9 cellular contexts compared by ENCODE assay signal in the genomic region with DNA sequence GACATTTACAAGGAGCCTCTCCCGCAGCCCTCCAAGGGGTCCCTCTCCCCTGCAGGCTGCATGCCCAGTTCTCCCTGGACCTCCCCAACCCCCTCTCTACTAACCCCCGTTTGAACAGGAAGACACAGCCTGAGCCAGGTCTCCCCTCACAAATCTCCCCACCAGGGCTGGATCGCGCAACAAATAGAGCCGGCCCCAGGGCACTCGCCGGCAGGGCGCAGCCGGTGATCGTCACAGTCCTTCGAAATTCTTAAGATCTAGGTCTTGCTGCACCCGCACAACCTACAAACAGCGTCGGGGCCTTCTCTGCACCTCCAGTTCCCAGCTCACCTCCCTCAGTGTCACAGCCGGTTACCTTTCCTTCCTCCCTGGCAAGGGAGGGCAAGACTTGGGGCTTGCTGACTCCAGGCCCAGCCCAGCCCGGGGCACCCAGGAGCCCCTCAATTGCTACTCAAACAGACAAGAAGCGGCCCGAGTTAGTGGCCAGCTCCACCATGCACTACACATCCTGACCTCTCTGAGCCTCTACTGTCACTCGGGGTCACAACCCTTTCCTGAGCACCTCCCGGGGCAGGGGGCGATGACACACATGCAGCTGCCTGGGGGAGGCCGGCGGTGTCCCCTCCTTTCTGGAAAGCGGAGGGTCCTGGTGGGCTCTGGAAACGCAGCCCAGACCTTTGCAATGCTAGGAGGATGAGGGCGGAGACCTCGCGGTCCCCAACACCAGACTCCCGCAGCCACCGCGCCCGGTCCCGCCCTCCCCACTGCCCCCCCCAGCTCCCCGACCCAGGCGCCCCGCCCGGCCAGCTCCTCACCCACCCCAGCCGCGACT. TPM values are rescaled to one million over a fixed set of nuclear protein-coding genes. Genes with fewer than 3 reads are reported as not detected.
DNase-seq lines count a peak whose midpoint lies in the region; ATAC-seq and TF ChIP-seq lines count a peak whose summit lies in the region.
"Not testable (repeated sequence)": the region's sequence is repeated elsewhere in the genome, so short reads cannot be mapped to it uniquely, and the experiment has no call there.
"Had no signal": no experiment of that assay in that cellular context is flagged by ENCODE, and none has a peak within 500 bp of the region (broad histone marks: within the 10 kb centered on the region; RNA-seq: fewer than 3 reads in every experiment).

A gene (plus strand): TSS at position 814 of the 832 bp plus-strand sequence. CDS start 63 bp downstream, outside the sequence.

- not testable (repeated sequence) for H3K79me1 ChIP-seq in trophoblast cell (ENCODE audit: low read length)

- H3K4me1 ChIP-seq in CD8-positive, alpha-beta T cell (ENCODE audit: insufficient read depth, low read length); HUES64 (ENCODE audit: insufficient read depth, low read length); breast epithelium; hepatocyte (ENCODE audit: insufficient read depth); trophoblast cell (ENCODE audit: control insufficient read depth in 1 of 2, insufficient read depth in 2 of 2, low read length in 2 of 2): not testable (repeated sequence)

- H3K27me3 ChIP-seq in CD8-positive, alpha-beta T cell (ENCODE audit: insufficient read depth, low read length); breast epithelium; hepatocyte; trophoblast cell (ENCODE audit: insufficient read depth, low read length): not testable (repeated sequence)
- peaks cover 21% of the 10 kb centered on the region for H3K27me3 ChIP-seq in HUES64 (ENCODE audit: insufficient read depth, low read length)

- ATAC-seq in CD8-positive, alpha-beta T cell: peak; percentile 61
- ATAC-seq in activated CD8-positive, alpha-beta T cell treated with anti-CD3 and anti-CD28 coated beads for 36 hours: peak; percentile 59
- ATAC-seq in stimulated activated memory B cell treated with anti-CD40 and anti-IgM and Interleukin-4, amounts not matched to agents 10 μg/mL and 1 μg/mL and 100 μg/mL, for 72 hours: peak; percentile 3

- not testable (repeated sequence) for TF ChIP-seq CTCF in CD8-positive, alpha-beta T cell (IDR thresholded peaks at IDR 0.05); activated CD8-positive, alpha-beta T cell treated with anti-CD3 and anti-CD28 coated beads for 36 hours (IDR thresholded peaks at IDR 0.05); breast epithelium (IDR thresholded peaks at IDR 0.05); hepatocyte (IDR thresholded peaks at IDR 0.05; ENCODE audit: poor library complexity); mesothelial cell of epicardium (IDR thresholded peaks at IDR 0.05; ENCODE audit: unreplicated experiment)

- H4K8ac ChIP-seq in trophoblast cell (ENCODE audit: low read depth, low read length): peak within 1 kb of the TSS; percentile 28

- H2AFZ ChIP-seq in hepatocyte: not testable (repeated sequence)
- peak within 1 kb of the TSS; percentile 63 for H2AFZ ChIP-seq in trophoblast cell (ENCODE audit: insufficient read depth, low read length, poor library complexity)

- not testable (repeated sequence) for H4K91ac ChIP-seq in trophoblast cell (ENCODE audit: low read depth, low read length)

- not testable (repeated sequence) for H3K23ac ChIP-seq in trophoblast cell (ENCODE audit: low read length)

- not testable (repeated sequence) for H4K12ac ChIP-seq in trophoblast cell (ENCODE audit: low read depth, low read length)

- not testable (repeated sequence) for H3K36me3 ChIP-seq in CD8-positive, alpha-beta T cell (ENCODE audit: insufficient read depth, low read length); HUES64 (ENCODE audit: insufficient read depth, low read length); breast epithelium; hepatocyte (replicated peaks; ENCODE audit: insufficient read depth, low read depth); trophoblast cell (ENCODE audit: control insufficient read depth in 1 of 2, insufficient read depth in 2 of 2, low read length in 2 of 2)

- H3K36me3 Mint-ChIP-seq in CD8-positive, alpha-beta T cell; activated CD8-positive, alpha-beta T cell treated with anti-CD3 and anti-CD28 coated beads for 36 hours (ENCODE audit: low read depth); mesothelial cell of epicardium; stimulated activated memory B cell treated with anti-CD40 and anti-IgM and Interleukin-4, amounts not matched to agents 10 μg/mL and 1 μg/mL and 100 μg/mL, for 72 hours: not testable (repeated sequence)

- not testable (repeated sequence) for H3K14ac ChIP-seq in trophoblast cell (ENCODE audit: low read length)

- not testable (repeated sequence) for H3K79me2 ChIP-seq in hepatocyte; trophoblast cell (ENCODE audit: control insufficient read depth, insufficient read depth, low read length, poor library complexity)

- not testable (repeated sequence) for H3K4me1 Mint-ChIP-seq in CD8-positive, alpha-beta T cell (ENCODE audit: low read depth); activated CD8-positive, alpha-beta T cell treated with anti-CD3 and anti-CD28 coated beads for 36 hours (ENCODE audit: low read depth); mesothelial cell of epicardium; stimulated activated memory B cell treated with anti-CD40 and anti-IgM and Interleukin-4, amounts not matched to agents 10 μg/mL and 1 μg/mL and 100 μg/mL, for 72 hours

- H3K4me3 Mint-ChIP-seq in CD8-positive, alpha-beta T cell: peak within 1 kb of the TSS; percentile 15
- peak within 1 kb of the TSS; percentile 2 for H3K4me3 Mint-ChIP-seq in activated CD8-positive, alpha-beta T cell treated with anti-CD3 and anti-CD28 coated beads for 36 hours
- H3K4me3 Mint-ChIP-seq in mesothelial cell of epicardium: peak within 1 kb of the TSS; percentile 34
- not testable (repeated sequence) for H3K4me3 Mint-ChIP-seq in stimulated activated memory B cell treated with anti-CD40 and anti-IgM and Interleukin-4, amounts not matched to agents 10 μg/mL and 1 μg/mL and 100 μg/mL, for 72 hours

- H3K27ac Mint-ChIP-seq in CD8-positive, alpha-beta T cell; activated CD8-positive, alpha-beta T cell treated with anti-CD3 and anti-CD28 coated beads for 36 hours; mesothelial cell of epicardium; stimulated activated memory B cell treated with anti-CD40 and anti-IgM and Interleukin-4, amounts not matched to agents 10 μg/mL and 1 μg/mL and 100 μg/mL, for 72 hours: not testable (repeated sequence)

- not testable (repeated sequence) for H3K9ac ChIP-seq in HUES64 (ENCODE audit: low read depth, low read length); trophoblast cell (ENCODE audit: low read length)

- not testable (repeated sequence) for H2AK5ac ChIP-seq in trophoblast cell (ENCODE audit: low read length)

- H3K4ac ChIP-seq in trophoblast cell (ENCODE audit: low read depth, low read length): not testable (repeated sequence)

- DNase-seq in CD8-positive, alpha-beta T cell; activated CD8-positive, alpha-beta T cell treated with anti-CD3 and anti-CD28 coated beads for 36 hours; breast epithelium (ENCODE audit: low spot score in 2 of 2); hepatocyte (ENCODE audit: low spot score); mesothelial cell of epicardium (ENCODE audit: low spot score in 2 of 2, unreplicated experiment in 2 of 2); trophoblast cell: not testable (repeated sequence)

- H3K4me3 ChIP-seq in CD8-positive, alpha-beta T cell (ENCODE audit: low read depth, low read length); hepatocyte; trophoblast cell (ENCODE audit: low read depth, low read length): not testable (repeated sequence)
- H3K4me3 ChIP-seq in HUES64 (ENCODE audit: low read length) (peak within 1 kb of the TSS; percentile 35), breast epithelium (peak within 1 kb of the TSS in 2 of 3 donors; percentile 21 to 31)

- not testable (repeated sequence) for H3K27ac ChIP-seq in CD8-positive, alpha-beta T cell (ENCODE audit: low read depth, low read length); HUES64 (ENCODE audit: low read depth, low read length); breast epithelium; hepatocyte; trophoblast cell (ENCODE audit: low read depth, low read length)

- H3K4me2 ChIP-seq in hepatocyte (peak within 1 kb of the TSS; percentile 72), trophoblast cell (ENCODE audit: low read length) (peak within 1 kb of the TSS; percentile 56)

- H3K27me3 Mint-ChIP-seq in CD8-positive, alpha-beta T cell (ENCODE audit: low read depth); activated CD8-positive, alpha-beta T cell treated with anti-CD3 and anti-CD28 coated beads for 36 hours; stimulated activated memory B cell treated with anti-CD40 and anti-IgM and Interleukin-4, amounts not matched to agents 10 μg/mL and 1 μg/mL and 100 μg/mL, for 72 hours: not testable (repeated sequence)
- H3K27me3 Mint-ChIP-seq in mesothelial cell of epicardium (ENCODE audit: low read depth): peaks cover 30% of the 10 kb centered on the region

- intact Hi-C loops in CD8-positive, alpha-beta T cell (cut with DNase I, micrococcal nuclease); activated CD8-positive, alpha-beta T cell treated with anti-CD3 and anti-CD28 coated beads for 36 hours (cut with micrococcal nuclease); breast epithelium (cut with DNase I; ENCODE audit: low total_unique reads): not testable (repeated sequence)

- not testable (repeated sequence) for H4K20me1 ChIP-seq in hepatocyte (ENCODE audit: insufficient read depth, poor library complexity, severe bottlenecking)

- H3K18ac ChIP-seq in trophoblast cell (ENCODE audit: low read length): not testable (repeated sequence)

- TF ChIP-seq POLR2A in breast epithelium (IDR thresholded peaks at IDR 0.05): not testable (repeated sequence)

- not testable (repeated sequence) for H3K9me2 ChIP-seq in hepatocyte (replicated peaks; ENCODE audit: insufficient read depth)

- POLR2A ChIA-PET in CD8-positive, alpha-beta T cell (lab: Charles Lee); activated CD8-positive, alpha-beta T cell treated with anti-CD3 and anti-CD28 coated beads for 36 hours (lab: Charles Lee): not testable (repeated sequence)

- not testable (repeated sequence) for H3K9me3 Mint-ChIP-seq in CD8-positive, alpha-beta T cell; activated CD8-positive, alpha-beta T cell treated with anti-CD3 and anti-CD28 coated beads for 36 hours; mesothelial cell of epicardium; stimulated activated memory B cell treated with anti-CD40 and anti-IgM and Interleukin-4, amounts not matched to agents 10 μg/mL and 1 μg/mL and 100 μg/mL, for 72 hours

- H2BK120ac ChIP-seq in trophoblast cell (ENCODE audit: insufficient read depth, low read length, poor library complexity): not testable (repeated sequence)

- CTCF ChIA-PET in CD8-positive, alpha-beta T cell (lab: Charles Lee); activated CD8-positive, alpha-beta T cell treated with anti-CD3 and anti-CD28 coated beads for 36 hours (lab: Charles Lee): not testable (repeated sequence)

- H2BK12ac ChIP-seq in trophoblast cell (ENCODE audit: low read length): not testable (repeated sequence)

- not testable (repeated sequence) for H3K9me3 ChIP-seq in CD8-positive, alpha-beta T cell (ENCODE audit: low read length); HUES64 (ENCODE audit: insufficient read depth, low read depth, low read length); breast epithelium; hepatocyte (ENCODE audit: low read depth); trophoblast cell (ENCODE audit: insufficient read depth, low read depth, low read length)

- 23% methylated on average over 17 of the region's 39 CpGs for WGBS in HUES64
- 34% methylated on average over 16 of the region's 39 CpGs for WGBS in hepatocyte (ENCODE audit: low lambda C conversion rate, missing lambda C conversion rate)
- WGBS in trophoblast cell (ENCODE audit: extremely low coverage, insufficient coverage, insufficient read length): no CpG with 5 or more reads among the region's 39 CpGs

- H2BK5ac ChIP-seq in trophoblast cell (ENCODE audit: low read depth, low read length, poor library complexity): not testable (repeated sequence)

RNA-seq across cellular contexts. Expression of the gene that starts here (rescaled TPM):
- total RNA-seq in CD8-positive, alpha-beta T cell: 1 to 10 TPM; 4.4 to 5.0 TPM
- not detected for polyA plus RNA-seq in HUES64 (2013, experiment 1 of 2)
- polyA plus RNA-seq in HUES64 (2013, experiment 2 of 2): not detected
- 1 to 10 TPM; 3.9 to 4.5 TPM for total RNA-seq in activated CD8-positive, alpha-beta T cell treated with anti-CD3 and anti-CD28 coated beads for 36 hours
- total RNA-seq in breast epithelium (under 1 TPM in 2 of 3 donors, not detected in 1; under 0.01 to 0.29 TPM), hepatocyte (0.44 TPM in 1 of 2 replicates, not detected in the other), mesothelial cell of epicardium (not detected in 3 replicates)
- 0.47 TPM in 1 of 2 replicates, not detected in the other for polyA plus RNA-seq in hepatocyte
- polyA plus RNA-seq in trophoblast cell (2013): 0.03 and 0.04 TPM in 2 replicates
- total RNA-seq: HFFc6 had no signal

Comparison
In these comparisons a context has a peak if more than half of its experiments do, and no peak if none do; other contexts are left out.
1. ATAC-seq: peak in every context shown above with its lines; median percentile 61 in CD8-positive, alpha-beta T cell; 59 in activated CD8-positive, alpha-beta T cell treated with anti-CD3 and anti-CD28 coated beads for 36 hours; 3 in stimulated activated memory B cell treated with anti-CD40 and anti-IgM and Interleukin-4, amounts not matched to agents 10 μg/mL and 1 μg/mL and 100 μg/mL, for 72 hours.